1 cellular context compared by ENCODE assay signal in the genomic region with DNA sequence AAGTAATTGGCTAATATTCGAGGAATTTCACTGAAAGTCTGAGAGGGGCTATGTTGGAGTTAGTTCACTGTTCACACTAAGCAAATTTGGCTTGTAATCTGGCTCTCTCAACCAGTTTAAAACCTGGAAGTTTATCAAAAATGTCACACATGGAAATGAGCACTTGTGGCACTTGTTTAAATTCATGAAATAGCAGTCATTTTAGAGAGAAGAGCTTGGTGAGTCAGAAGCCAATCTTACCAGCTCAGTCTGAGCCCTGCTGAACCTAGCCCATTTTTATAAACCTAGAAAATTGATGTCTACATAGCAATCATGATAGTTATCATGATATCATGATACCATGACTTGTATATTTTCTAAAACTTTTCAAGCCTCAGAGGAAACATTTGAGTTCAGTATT.
TF ChIP-seq lines count a peak whose summit lies in the region.

No MANE protein-coding gene starts in this region.

TF ChIP-seq in SK-N-SH treated with all-trans-retinoic acid at 6 μM for 48 hours, 23 proteins besides CTCF, POLR2A, EP300 and RAD21 (continued from another document):
- TF ChIP-seq TCF4 (CRISPR knock-in tag; IDR thresholded peaks at IDR 0.05; ENCODE audit: borderline replicate concordance): no peak
- no peak for TF ChIP-seq BACH2 (CRISPR knock-in tag; IDR thresholded peaks at IDR 0.05; ENCODE audit: borderline replicate concordance)
- TF ChIP-seq ISL1 (CRISPR knock-in tag; IDR thresholded peaks at IDR 0.05): no peak
- no peak for TF ChIP-seq SNAI2 (CRISPR knock-in tag; IDR thresholded peaks at IDR 0.05)
- TF ChIP-seq CSDC2 (CRISPR knock-in tag; IDR thresholded peaks at IDR 0.05): no peak
- TF ChIP-seq, protein P1, sequence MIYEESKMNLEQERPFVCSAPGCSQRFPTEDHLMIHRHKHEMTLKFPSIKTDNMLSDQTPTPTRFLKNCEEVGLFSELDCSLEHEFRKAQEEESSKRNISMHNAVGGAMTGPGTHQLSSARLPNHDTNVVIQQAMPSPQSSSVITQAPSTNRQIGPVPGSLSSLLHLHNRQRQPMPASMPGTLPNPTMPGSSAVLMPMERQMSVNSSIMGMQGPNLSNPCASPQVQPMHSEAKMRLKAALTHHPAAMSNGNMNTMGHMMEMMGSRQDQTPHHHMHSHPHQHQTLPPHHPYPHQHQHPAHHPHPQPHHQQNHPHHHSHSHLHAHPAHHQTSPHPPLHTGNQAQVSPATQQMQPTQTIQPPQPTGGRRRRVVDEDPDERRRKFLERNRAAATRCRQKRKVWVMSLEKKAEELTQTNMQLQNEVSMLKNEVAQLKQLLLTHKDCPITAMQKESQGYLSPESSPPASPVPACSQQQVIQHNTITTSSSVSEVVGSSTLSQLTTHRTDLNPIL (CRISPR knock-in tag; IDR thresholded peaks at IDR 0.05; ENCODE audit: low read depth): no peak
